Comparison of ENCODE assay signal across 1 cellular context in genomic region chr19:41249707-41250423, GRCh38.
TF ChIP-seq lines count a peak whose summit lies in the region.

No MANE protein-coding gene starts in this region.

TF ChIP-seq in H1, 55 proteins besides CTCF, POLR2A, EP300 and RAD21:
- TF ChIP-seq EGR1 (IDR thresholded peaks at IDR 0.05; ENCODE audit: borderline replicate concordance, low read depth, low read length) (no peak), POU5F1 (IDR thresholded peaks at IDR 0.05; ENCODE audit: low read depth, low read length) (no peak), SIX5 (IDR thresholded peaks at IDR 0.05; ENCODE audit: low read depth, low read length) (peak; percentile 42; the same call in 1 of the 2 replicates)
